Comparison of ENCODE assay signal across 22 cellular contexts in genomic region chr5:151899400-151899799, GRCh38. TPM values are rescaled to one million over a fixed set of nuclear protein-coding genes. Genes with fewer than 3 reads are reported as not detected.
DNase-seq lines count a peak whose midpoint lies in the region; ATAC-seq, FAIRE-seq and TF ChIP-seq lines count a peak whose summit lies in the region.
"Had no signal": no experiment of that assay in that cellular context is flagged by ENCODE, and none has a peak within 500 bp of the region (broad histone marks: within the 10 kb centered on the region; RNA-seq: fewer than 3 reads in every experiment).

No MANE protein-coding gene starts in this region.

- H3K27me3 Mint-ChIP-seq in glutamatergic neuron (ENCODE audit: unreplicated experiment) (peaks cover 7% of the 10 kb centered on the region), WTC11 (ENCODE audit: low read depth) (peaks cover 86% of the 10 kb centered on the region), immature natural killer cell (ENCODE audit: low read depth in 3 of 3) (peaks cover 5 to 8% (median 5%) of the 10 kb centered on the region in 3 donors)

- no peak for FAIRE-seq in urothelium cell line (lab: Jason Lieb, UNC)
- FAIRE-seq: A549, D721Med, G401.6, GM12892, H54 had no signal

- H3K4me1 Mint-ChIP-seq in glutamatergic neuron (ENCODE audit: low read depth, unreplicated experiment) (peaks cover 39% of the 10 kb centered on the region), WTC11 (peaks cover 28% of the 10 kb centered on the region), immature natural killer cell (no peaks in the 10 kb centered on the region)
- H3K4me1 Mint-ChIP-seq: CD14-positive monocyte; CD8-positive, alpha-beta memory T cell had no signal

- H3K36me3 Mint-ChIP-seq in glutamatergic neuron (ENCODE audit: unreplicated experiment), result no peaks in the 10 kb centered on the region
- H3K36me3 Mint-ChIP-seq in WTC11, result no peaks in the 10 kb centered on the region
- H3K36me3 Mint-ChIP-seq in immature natural killer cell, result no peaks in the 10 kb centered on the region
- H3K36me3 Mint-ChIP-seq: CD14-positive monocyte had no signal

- ATAC-seq in WTC11, result no peak
- ATAC-seq: A549 had no signal

- POLR2A ChIA-PET in WTC11 (lab: Charles Lee), result no interaction called here

- H3K9me3 Mint-ChIP-seq in glutamatergic neuron (ENCODE audit: unreplicated experiment) (peaks cover 4% of the 10 kb centered on the region), WTC11 (no peaks in the 10 kb centered on the region), immature natural killer cell (peaks cover 0 to 5% (median 0%) of the 10 kb centered on the region in 6 donors)
- H3K9me3 Mint-ChIP-seq: CD4-positive, alpha-beta T cell; HFFc6 had no signal

- peak; percentile 23 to 75 for DNase-seq in NCI-H524 (lab: John Stamatoyannopoulos, UW)
- peak; percentile 86 for DNase-seq in NCI-H82 (lab: John Stamatoyannopoulos, UW)
- peak; percentile 65 for DNase-seq in glutamatergic neuron
- DNase-seq in WTC11 (ENCODE audit: low spot score), result no peak
- no peak for DNase-seq in urothelium cell line (ENCODE audit: low spot score)
- no peak for DNase-seq in immature natural killer cell
- DNase-seq: 8988T; ACHN; AML-193; BE2C; CD4-positive, alpha-beta T cell; CD8-positive, alpha-beta memory T cell; DMS153; DND-41; GOT3; HFFc6 had no signal

- TF ChIP-seq CTCF in glutamatergic neuron (IDR thresholded peaks at IDR 0.05; ENCODE audit: partially characterized antibody, unreplicated experiment) (no peak), WTC11 (IDR thresholded peaks at IDR 0.05) (no peak)

- H3K27ac Mint-ChIP-seq in glutamatergic neuron (ENCODE audit: unreplicated experiment) (no peak overlapping the region), WTC11 (no peak overlapping the region), immature natural killer cell (no peak overlapping the region)
- H3K27ac Mint-ChIP-seq: CD14-positive monocyte; CD4-positive, alpha-beta T cell; CD8-positive, alpha-beta memory T cell; HFFc6 had no signal

- H3K4me3 Mint-ChIP-seq in glutamatergic neuron (ENCODE audit: unreplicated experiment) (no peak overlapping the region), WTC11 (no peak overlapping the region), immature natural killer cell (no peak overlapping the region)
- H3K4me3 Mint-ChIP-seq: CD14-positive monocyte; CD4-positive, alpha-beta T cell; CD8-positive, alpha-beta memory T cell; HFFc6 had no signal

- CTCF ChIA-PET in WTC11 (lab: Charles Lee), result interaction anchor here (1.0 kb wide), 1 partner anchor 244 kb away, joined by 3 read pairs; no protein-coding TSS in a partner anchor

TF ChIP-seq in WTC11, 78 proteins besides CTCF, POLR2A, EP300 and RAD21:
- TF ChIP-seq NFE2L1 (CRISPR knock-in tag; IDR thresholded peaks at IDR 0.05) (no peak), ZNF281 (CRISPR knock-in tag; IDR thresholded peaks at IDR 0.05) (no peak), E2F1 (CRISPR knock-in tag; IDR thresholded peaks at IDR 0.05) (no peak), ELF4 (CRISPR knock-in tag; IDR thresholded peaks at IDR 0.05; ENCODE audit: low read depth) (no peak), MYBL2 (CRISPR knock-in tag; IDR thresholded peaks at IDR 0.05) (no peak), ZNF423 (CRISPR knock-in tag; IDR thresholded peaks at IDR 0.05) (no peak), CDX4 (CRISPR knock-in tag; IDR thresholded peaks at IDR 0.05; ENCODE audit: borderline replicate concordance) (no peak), E2F4 (CRISPR knock-in tag; IDR thresholded peaks at IDR 0.05; ENCODE audit: borderline replicate concordance, low read depth) (no peak), NR1H2 (CRISPR knock-in tag; IDR thresholded peaks at IDR 0.05) (no peak), CREB1 (CRISPR knock-in tag; IDR thresholded peaks at IDR 0.05) (no peak), ZNF121 (CRISPR knock-in tag; IDR thresholded peaks at IDR 0.05) (no peak)

RNA-seq across cellular contexts. Expression of gene GLRA1, which starts 25.3 kb away (rescaled TPM):
- total RNA-seq in glutamatergic neuron (ENCODE audit: unreplicated experiment) (0.22 TPM), WTC11 (2021) (not detected in 3 replicates)
- polyA plus RNA-seq in immature natural killer cell, result not detected
- total RNA-seq: CD4-positive, alpha-beta T cell; CD8-positive, alpha-beta memory T cell; HFFc6 had no signal
- polyA plus RNA-seq: A549; CD14-positive monocyte; CD8-positive, alpha-beta memory T cell had no signal

Comparison
In these comparisons a context has a peak if more than half of its experiments do, and no peak if none do; other contexts are left out.
1. DNase-seq: peak in NCI-H524 (2 of 2), NCI-H82 (single experiment) and glutamatergic neuron (single experiment); none in WTC11 (single experiment), urothelium cell line (single experiment) and immature natural killer cell (0 of 3).